1 cellular context compared by ENCODE assay signal in the genomic region with DNA sequence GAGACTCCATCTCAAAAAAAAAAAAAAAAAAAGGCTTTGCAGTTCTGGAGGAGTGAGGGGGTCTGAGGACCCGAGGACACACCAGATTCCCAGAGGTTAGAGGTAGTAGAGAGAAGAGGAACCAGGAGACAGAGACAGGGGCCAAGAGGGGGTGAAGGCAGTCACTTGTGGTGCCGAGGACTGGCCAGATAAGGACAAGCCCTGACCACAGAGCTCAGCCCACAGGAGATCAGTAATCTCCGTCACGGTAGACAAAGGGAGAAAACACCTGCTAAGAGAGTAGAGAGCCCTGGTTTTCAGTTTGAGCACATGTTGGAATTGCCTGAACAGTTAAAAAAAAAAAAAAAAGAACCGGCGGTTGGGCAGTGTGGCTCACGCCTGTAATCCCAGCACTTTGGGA.
TF ChIP-seq lines count a peak whose summit lies in the region.

No MANE protein-coding gene starts in this region.

TF ChIP-seq in K562, 482 proteins besides CTCF, POLR2A, EP300 and RAD21 (continued from another document):
- peak; percentile 39; the same call in 1 of the 2 replicates for TF ChIP-seq MAX (CRISPR knock-in tag; IDR thresholded peaks at IDR 0.05)
- peak; percentile 47; the same call in 1 of the 2 replicates for TF ChIP-seq SMARCA4 (IDR thresholded peaks at IDR 0.05)
- TF ChIP-seq BRF2 (IDR thresholded peaks at IDR 0.05; ENCODE audit: borderline replicate concordance, insufficient read depth, insufficient read length), result no peak
